In the genomic region with DNA sequence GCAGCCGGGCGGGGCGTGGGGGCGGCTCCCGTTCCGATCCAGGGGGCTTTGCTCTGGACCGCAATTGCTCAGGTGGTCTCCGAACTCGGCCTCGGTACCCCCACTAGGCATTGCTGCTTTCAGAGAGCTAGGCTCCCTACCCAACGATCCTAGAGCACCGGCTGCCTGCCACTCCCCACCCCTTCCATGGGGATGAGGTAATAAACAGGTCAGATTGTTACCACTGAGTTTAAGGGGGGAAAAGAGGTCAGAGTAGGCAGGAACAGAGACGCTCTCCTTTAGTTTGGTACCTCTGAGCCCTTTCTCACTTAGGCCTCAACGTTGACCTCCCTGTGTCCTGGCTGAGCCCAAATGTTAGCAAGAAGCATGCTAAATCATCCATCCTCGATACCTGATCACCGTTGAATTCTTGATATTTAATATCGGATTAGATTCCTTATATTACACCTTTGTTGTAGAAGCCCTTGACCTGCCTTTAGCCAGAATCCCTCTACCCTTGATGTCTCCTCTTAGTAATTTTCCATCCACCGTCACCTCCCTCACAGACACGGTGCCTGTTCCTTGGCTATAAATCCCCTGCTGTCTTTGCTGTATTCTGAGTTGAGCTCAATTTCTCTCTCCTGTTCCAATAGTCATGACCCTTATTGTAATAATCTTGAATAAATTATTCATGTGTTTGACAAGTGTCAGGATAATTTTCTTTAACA, we compare ENCODE assay signal across 8 cellular contexts.
A peak's percentile ranks its signal among the peaks of the same experiment; 100 is the strongest.
DNase-seq lines count a peak whose midpoint lies in the region; ATAC-seq and TF ChIP-seq lines count a peak whose summit lies in the region.

No MANE protein-coding gene starts in this region.

- peak; percentile 18 for ATAC-seq in GM18505 (IDR thresholded peaks at IDR 0.05; ENCODE audit: unreplicated experiment)
- ATAC-seq in HG02588 (IDR thresholded peaks at IDR 0.05; ENCODE audit: unreplicated experiment), result peak; percentile 12

- peaks cover 8% of the 10 kb centered on the region for H3K36me3 Mint-ChIP-seq in nephron (ENCODE audit: low read depth)

- H3K27ac Mint-ChIP-seq in nephron, result peak overlapping the region; percentile 76 to 93 (median 86)

- peak overlapping the region; percentile 93 for H3K27ac ChIP-seq in RWPE1
- peak overlapping the region; percentile 72 for H3K27ac ChIP-seq in epithelial cell of prostate

- POLR2A ChIA-PET in RWPE1 (lab: Yijun Ruan, JAX; ENCODE audit: low non-redundant PET), result interaction anchor here (0.5 kb wide), 1 partner anchor 486 kb away, joined by 11 read pairs; no protein-coding TSS in a partner anchor

- CTCF ChIA-PET in RWPE1 (lab: Yijun Ruan, JAX), result no interaction called here

- no peak for DNase-seq in RWPE1 (ENCODE audit: low spot score)
- no peak for DNase-seq in epithelial cell of prostate (ENCODE audit: low read depth, low spot score)
- no peak for DNase-seq in NCI-H526 treated with DMSO at 0.1 percent for 48 hours (lab: John Stamatoyannopoulos, UW)
- DNase-seq in activated effector memory CD4-positive, alpha-beta T cell treated with anti-CD3 and anti-CD28 coated beads, Interleukin-2, amount 50 U/mL, for 16 hours, result no peak
- DNase-seq in NCI-H1048 (lab: John Stamatoyannopoulos, UW), result no peak

- TF ChIP-seq CTCF in RWPE1 (conservative IDR thresholded peaks at IDR 0.05; ENCODE audit: low read depth) (no peak), nephron (IDR thresholded peaks at IDR 0.05; ENCODE audit: unreplicated experiment in 3 of 3) (no peak)

- peak overlapping the region; percentile 94 to 97 (median 94) for H3K4me3 Mint-ChIP-seq in nephron

- no peaks in the 10 kb centered on the region for H3K9me3 Mint-ChIP-seq in nephron

- TF ChIP-seq POLR2A in GM18505 (IDR thresholded peaks at IDR 0.05; ENCODE audit: borderline replicate concordance, extremely low read depth, insufficient read depth, insufficient read length), result no peak

- peaks cover 41% of the 10 kb centered on the region for H3K4me1 Mint-ChIP-seq in nephron

- H3K27me3 Mint-ChIP-seq in nephron (ENCODE audit: low read depth), result no peaks in the 10 kb centered on the region
